Comparison of ENCODE assay signal across 2 cellular contexts in genomic region chr5:154312000-154312399, GRCh38.
TF ChIP-seq lines count a peak whose summit lies in the region.

No MANE protein-coding gene starts in this region.

TF ChIP-seq in SK-N-SH, 30 proteins besides CTCF, POLR2A, EP300 and RAD21 (continued from another document):
- peak; percentile 71 for TF ChIP-seq GATA2 (CRISPR knock-in tag; IDR thresholded peaks at IDR 0.05)
- no peak for TF ChIP-seq JUND (IDR thresholded peaks at IDR 0.05)
- no peak for TF ChIP-seq USF2 (IDR thresholded peaks at IDR 0.05; ENCODE audit: borderline replicate concordance, low read depth, low read length)

TF ChIP-seq in SK-N-SH treated with all-trans-retinoic acid at 6 μM for 48 hours, 23 proteins besides CTCF, POLR2A, EP300 and RAD21 (continued from another document):
- no peak for TF ChIP-seq TSHZ2 (CRISPR knock-in tag; IDR thresholded peaks at IDR 0.05)
